In genomic region chr1:172269644-172270043, GRCh38 we compare ENCODE assay signal across 10 cellular contexts.
DNase-seq lines count a peak whose midpoint lies in the region; ATAC-seq and TF ChIP-seq lines count a peak whose summit lies in the region.
"Had no signal": no experiment of that assay in that cellular context is flagged by ENCODE, and none has a peak within 500 bp of the region (broad histone marks: within the 10 kb centered on the region; RNA-seq: fewer than 3 reads in every experiment).

No MANE protein-coding gene starts in this region.

- H3K36me3 Mint-ChIP-seq in brain (no peaks in the 10 kb centered on the region), nephron (ENCODE audit: low read depth) (no peaks in the 10 kb centered on the region)

- H3K27ac Mint-ChIP-seq in brain (peak overlapping the region in 3 of 5 experiments; percentile 41 to 87 (median 65)), nephron (peak overlapping the region; percentile 82 to 95 (median 88))

- H3K27me3 Mint-ChIP-seq in brain = no peaks in the 10 kb centered on the region
- H3K27me3 Mint-ChIP-seq in nephron (ENCODE audit: low read depth) = no peaks in the 10 kb centered on the region
- H3K27me3 Mint-ChIP-seq: activated CD8-positive, alpha-beta T cell treated with anti-CD3 and anti-CD28 coated beads for 36 hours had no signal

- H3K9me3 Mint-ChIP-seq in brain = peaks cover 0 to 1% (median 0%) of the 10 kb centered on the region in 5 experiments
- no peaks in the 10 kb centered on the region for H3K9me3 Mint-ChIP-seq in nephron
- H3K9me3 Mint-ChIP-seq: activated CD8-positive, alpha-beta T cell treated with anti-CD3 and anti-CD28 coated beads for 36 hours had no signal

- no peak for TF ChIP-seq CTCF in brain (conservative IDR thresholded peaks at IDR 0.05)
- no peak for TF ChIP-seq CTCF in nephron (IDR thresholded peaks at IDR 0.05; ENCODE audit: unreplicated experiment in 3 of 3)

- no peak for ATAC-seq in GM21447 (IDR thresholded peaks at IDR 0.05; ENCODE audit: unreplicated experiment)
- ATAC-seq: activated CD8-positive, alpha-beta T cell treated with anti-CD3 and anti-CD28 coated beads for 36 hours had no signal

- H3K4me3 Mint-ChIP-seq in brain = peak overlapping the region in 1 of 5 experiments; percentile 18
- H3K4me3 Mint-ChIP-seq in nephron = no peak overlapping the region
- H3K4me3 Mint-ChIP-seq: activated CD8-positive, alpha-beta T cell treated with anti-CD3 and anti-CD28 coated beads for 36 hours had no signal

- peaks cover 35% of the 10 kb centered on the region for H3K4me1 Mint-ChIP-seq in brain
- peaks cover 48% of the 10 kb centered on the region for H3K4me1 Mint-ChIP-seq in nephron

- DNase-seq in DMS53 (lab: John Stamatoyannopoulos, UW) (peak; percentile 37), DMS53 treated with DMSO at 0.1 percent for 48 hours (lab: John Stamatoyannopoulos, UW; ENCODE audit: unreplicated experiment) (no peak), MV-4-11 (lab: John Stamatoyannopoulos, UW) (peak; percentile 1), Kasumi-1 (lab: John Stamatoyannopoulos, UW) (no peak), epidermal melanocyte (ENCODE audit: insufficient read length, low spot score) (no peak)
- DNase-seq: activated CD8-positive, alpha-beta T cell treated with anti-CD3 and anti-CD28 coated beads for 36 hours; SJCRH30 had no signal

Comparison
In these comparisons a context has a peak if more than half of its experiments do, and no peak if none do; other contexts are left out.
1. DNase-seq: peak in DMS53 (single experiment) and MV-4-11 (single experiment); none in DMS53 treated with DMSO at 0.1 percent for 48 hours (single experiment), Kasumi-1 (0 of 2) and epidermal melanocyte (single experiment).